8 cellular contexts compared by ENCODE assay signal in the genomic region with DNA sequence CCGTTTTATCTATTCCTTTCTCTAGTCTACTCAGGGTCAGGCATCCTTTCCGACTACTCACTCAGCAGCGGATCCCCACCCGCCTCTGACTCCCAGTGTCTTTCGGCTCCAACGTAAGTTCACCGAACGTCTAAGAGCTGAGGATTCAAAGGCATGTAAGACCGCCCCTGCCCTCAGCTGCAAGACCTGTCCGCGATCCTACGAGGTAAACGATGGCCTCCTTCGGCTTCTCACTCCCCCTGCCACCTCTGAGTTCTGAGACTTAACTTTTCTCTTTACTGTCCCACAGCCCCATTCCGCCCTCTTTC. TPM values are rescaled to one million over a fixed set of nuclear protein-coding genes. Genes with fewer than 3 reads are reported as not detected.
DNase-seq lines count a peak whose midpoint lies in the region; ATAC-seq and TF ChIP-seq lines count a peak whose summit lies in the region.

No MANE protein-coding gene starts in this region.

- H3K9me3 ChIP-seq in Loucy (ENCODE audit: insufficient read depth, low read depth, low read length) = no peaks in the 10 kb centered on the region

- H3K27ac Mint-ChIP-seq in activated T-cell treated with anti-CD3 and anti-CD28 coated beads, Interleukin-2, amount 50 U/mL, for 72 hours = peak overlapping the region; percentile 95
- H3K27ac Mint-ChIP-seq in effector memory CD8-positive, alpha-beta T cell = peak overlapping the region; percentile 94 to 97
- H3K27ac Mint-ChIP-seq in osteocyte (ENCODE audit: unreplicated experiment) = peak overlapping the region; percentile 97

- peaks cover 8% of the 10 kb centered on the region; the same call in 1 of the 2 replicates for H3F3A ChIP-seq in Loucy (ENCODE audit: low read depth)

- peak overlapping the region; percentile 86 for H3K9ac ChIP-seq in Loucy (ENCODE audit: low read depth, low read length, poor library complexity, severe bottlenecking)

- H3K4me3 Mint-ChIP-seq in activated T-cell treated with anti-CD3 and anti-CD28 coated beads, Interleukin-2, amount 50 U/mL, for 72 hours = peak overlapping the region; percentile 99 to 100
- H3K4me3 Mint-ChIP-seq in effector memory CD8-positive, alpha-beta T cell = peak overlapping the region; percentile 95 to 96
- H3K4me3 Mint-ChIP-seq in osteocyte (ENCODE audit: unreplicated experiment) = peak overlapping the region; percentile 100

- H3K27me3 ChIP-seq in Loucy (ENCODE audit: insufficient read depth, low read length, poor library complexity, severe bottlenecking) = no peaks in the 10 kb centered on the region

- H3K9me3 Mint-ChIP-seq in activated T-cell treated with anti-CD3 and anti-CD28 coated beads, Interleukin-2, amount 50 U/mL, for 72 hours = no peaks in the 10 kb centered on the region
- no peaks in the 10 kb centered on the region for H3K9me3 Mint-ChIP-seq in effector memory CD8-positive, alpha-beta T cell
- no peaks in the 10 kb centered on the region for H3K9me3 Mint-ChIP-seq in osteocyte (ENCODE audit: unreplicated experiment)

- H3K36me3 ChIP-seq in Loucy (ENCODE audit: insufficient read depth, low read length) = peaks cover 53% of the 10 kb centered on the region; the same call in 1 of the 2 replicates

- H3K27me3 Mint-ChIP-seq in activated T-cell treated with anti-CD3 and anti-CD28 coated beads, Interleukin-2, amount 50 U/mL, for 72 hours (ENCODE audit: low read depth) = no peaks in the 10 kb centered on the region
- no peaks in the 10 kb centered on the region for H3K27me3 Mint-ChIP-seq in effector memory CD8-positive, alpha-beta T cell
- no peaks in the 10 kb centered on the region for H3K27me3 Mint-ChIP-seq in osteocyte (ENCODE audit: unreplicated experiment)

- H2AFZ ChIP-seq in Loucy (ENCODE audit: low read length) = no peak overlapping the region

- H3K36me3 Mint-ChIP-seq in activated T-cell treated with anti-CD3 and anti-CD28 coated beads, Interleukin-2, amount 50 U/mL, for 72 hours (ENCODE audit: insufficient read depth in 2 of 2) = peaks cover 25 to 40% of the 10 kb centered on the region in 2 donors
- peaks cover 70% of the 10 kb centered on the region for H3K36me3 Mint-ChIP-seq in effector memory CD8-positive, alpha-beta T cell (ENCODE audit: insufficient read depth)
- H3K36me3 Mint-ChIP-seq in osteocyte (ENCODE audit: unreplicated experiment) = peaks cover 34% of the 10 kb centered on the region

- TF ChIP-seq CTCF in Loucy (conservative IDR thresholded peaks at IDR 0.05; ENCODE audit: low read length) (no peak), osteocyte (IDR thresholded peaks at IDR 0.05) (no peak)

- peaks cover 21% of the 10 kb centered on the region for H3K4me1 ChIP-seq in Loucy (ENCODE audit: insufficient read depth, low read length, poor library complexity, severe bottlenecking)

- peak overlapping the region; percentile 90 for H3K4me3 ChIP-seq in Loucy (ENCODE audit: low read length, poor library complexity, severe bottlenecking)

- H4K20me1 ChIP-seq in Loucy (ENCODE audit: insufficient read depth, low read length, poor library complexity, severe bottlenecking) = peaks cover 39% of the 10 kb centered on the region

- H3K9me2 ChIP-seq in Loucy (replicated peaks; ENCODE audit: low read depth, low read length) = no peaks in the 10 kb centered on the region

- peaks cover 58% of the 10 kb centered on the region for H3K4me1 Mint-ChIP-seq in activated T-cell treated with anti-CD3 and anti-CD28 coated beads, Interleukin-2, amount 50 U/mL, for 72 hours (ENCODE audit: low read depth)
- H3K4me1 Mint-ChIP-seq in effector memory CD8-positive, alpha-beta T cell (ENCODE audit: low read depth in 2 of 2) = peaks cover 31 to 59% of the 10 kb centered on the region in 2 donors
- peaks cover 24% of the 10 kb centered on the region for H3K4me1 Mint-ChIP-seq in osteocyte (ENCODE audit: unreplicated experiment)

- peak in 1 of 2 donors; percentile 30 for ATAC-seq in activated T-cell treated with anti-CD3 and anti-CD28 coated beads, Interleukin-2, amount 50 U/mL, for 72 hours (replicated peaks in 1 of 2)
- peak; percentile 7 for ATAC-seq in effector memory CD8-positive, alpha-beta T cell (replicated peaks)
- no peak for ATAC-seq in HG03139 (IDR thresholded peaks at IDR 0.05; ENCODE audit: unreplicated experiment)

- H3K79me2 ChIP-seq in Loucy (ENCODE audit: insufficient read depth, low read length) = peaks cover 60% of the 10 kb centered on the region

- H3K4me2 ChIP-seq in Loucy (ENCODE audit: low read depth, low read length, poor library complexity, severe bottlenecking) = peak overlapping the region; percentile 78

- DNase-seq in activated T-cell treated with anti-CD3 and anti-CD28 coated beads, Interleukin-2, amount 50 U/mL, for 72 hours = no peak
- no peak for DNase-seq in activated T-cell treated with anti-CD3 and anti-CD28 coated beads for 4 hours
- DNase-seq in effector memory CD8-positive, alpha-beta T cell = no peak
- no peak for DNase-seq in osteocyte (ENCODE audit: extremely low spot score, unreplicated experiment)
- DNase-seq in inferior parietal cortex (ENCODE audit: extremely low spot score) = no peak
- no peak for DNase-seq in SW480 (ENCODE audit: low spot score)

RNA-seq across cellular contexts. Expression of a gene that starts 0.3 kb away (rescaled TPM):
- total RNA-seq in activated T-cell treated with anti-CD3 and anti-CD28 coated beads, Interleukin-2, amount 50 U/mL, for 72 hours = 100 to 1,000 TPM; 101 to 110 TPM
- 77.0 and 80.6 TPM in 2 replicates for total RNA-seq in osteocyte

RNA-seq across cellular contexts. Expression of a gene that starts 23.1 kb away (rescaled TPM):
- total RNA-seq in activated T-cell treated with anti-CD3 and anti-CD28 coated beads, Interleukin-2, amount 50 U/mL, for 72 hours = 10 to 100 TPM; 42.3 to 55.3 TPM
- 0.05 TPM in 1 of 2 replicates, not detected in the other for total RNA-seq in osteocyte

Comparison
In these comparisons a context has a peak if more than half of its experiments do, and no peak if none do; other contexts are left out.
1. RNA of a gene that starts 23.1 kb away (total RNA-seq): 42.3 to 55.3 TPM in activated T-cell treated with anti-CD3 and anti-CD28 coated beads, Interleukin-2, amount 50 U/mL, for 72 hours; 0.05 TPM in osteocyte; every median in the first group is over 10 times any median in the second.
2. Peak in every context shown above with its lines, with median percentiles within 50 percentile points of each other: H3K27ac Mint-ChIP-seq and H3K4me3 Mint-ChIP-seq.